In genomic region chr18:267688-268552, GRCh38 we compare ENCODE assay signal across 8 cellular contexts.
DNase-seq lines count a peak whose midpoint lies in the region; ATAC-seq and TF ChIP-seq lines count a peak whose summit lies in the region.

Gene THOC1 (minus strand): TSS chr18:268047. CDS start chr18:268019, 28 bp downstream.

- ATAC-seq in HG02588 (IDR thresholded peaks at IDR 0.05; ENCODE audit: unreplicated experiment): peak; percentile 92
- peak; percentile 94 for ATAC-seq in SK-N-SH treated with all-trans-retinoic acid at 6 μM for 48 hours

- no peaks in the 10 kb centered on the region for H3K27me3 Mint-ChIP-seq in activated naive CD4-positive, alpha-beta T cell treated with anti-CD3 and anti-CD28 coated beads, Interleukin-2, amount 50 U/mL, for 24 hours

- H3K4me3 Mint-ChIP-seq in activated naive CD4-positive, alpha-beta T cell treated with anti-CD3 and anti-CD28 coated beads, Interleukin-2, amount 50 U/mL, for 24 hours: peak within 1 kb of the TSS; percentile 99

- H3K27ac Mint-ChIP-seq in activated naive CD4-positive, alpha-beta T cell treated with anti-CD3 and anti-CD28 coated beads, Interleukin-2, amount 50 U/mL, for 24 hours: peak within 1 kb of the TSS; percentile 100

- peaks cover 39% of the 10 kb centered on the region for H3K4me1 Mint-ChIP-seq in activated naive CD4-positive, alpha-beta T cell treated with anti-CD3 and anti-CD28 coated beads, Interleukin-2, amount 50 U/mL, for 24 hours

- DNase-seq in GM10248 (ENCODE audit: extremely low spot score): peak; percentile 95
- peak; percentile 81 for DNase-seq in NCI-H1048 (lab: John Stamatoyannopoulos, UW)
- DNase-seq in globus pallidus (ENCODE audit: low spot score): peak; percentile 87
- DNase-seq in nucleus accumbens (lab: John Stamatoyannopoulos, UW): peak; percentile 60 to 96 (median 86)
- DNase-seq in superior temporal gyrus (ENCODE audit: extremely low spot score): peak; percentile 96

- POLR2A ChIA-PET in GM10248 (lab: Yijun Ruan, JAX): interaction anchor here (0.7 kb wide), 1 partner anchor 9 kb away, joined by 6 read pairs; no protein-coding TSS in a partner anchor

- no peak for TF ChIP-seq CTCF in GM10248 (IDR thresholded peaks at IDR 0.05; ENCODE audit: control extremely low read depth, extremely low read depth, low read depth, missing control alignments)

- CTCF ChIA-PET in GM10248 (lab: Yijun Ruan, JAX): interaction anchor here (0.9 to 1.5 kb wide), 5 partner anchors 15 to 390 kb away, joined by 3 to 4 read pairs (median 3); partner anchors contain the start of gene TYMS

- peaks cover 12% of the 10 kb centered on the region for H3K36me3 Mint-ChIP-seq in activated naive CD4-positive, alpha-beta T cell treated with anti-CD3 and anti-CD28 coated beads, Interleukin-2, amount 50 U/mL, for 24 hours

- no peaks in the 10 kb centered on the region for H3K9me3 Mint-ChIP-seq in activated naive CD4-positive, alpha-beta T cell treated with anti-CD3 and anti-CD28 coated beads, Interleukin-2, amount 50 U/mL, for 24 hours

TF ChIP-seq in SK-N-SH treated with all-trans-retinoic acid at 6 μM for 48 hours, 23 proteins besides CTCF, POLR2A, EP300 and RAD21:
- TF ChIP-seq TSHZ2 (CRISPR knock-in tag; IDR thresholded peaks at IDR 0.05): peak; percentile 14; the same call in 1 of the 2 replicates
- no peak for TF ChIP-seq CSDC2 (CRISPR knock-in tag; IDR thresholded peaks at IDR 0.05)

Comparison
In these comparisons a context has a peak if more than half of its experiments do, and no peak if none do; other contexts are left out.
1. Peak in every context shown above with its lines: DNase-seq and ATAC-seq.